ENCODE assay signal across 1 cellular context in the genomic region with DNA sequence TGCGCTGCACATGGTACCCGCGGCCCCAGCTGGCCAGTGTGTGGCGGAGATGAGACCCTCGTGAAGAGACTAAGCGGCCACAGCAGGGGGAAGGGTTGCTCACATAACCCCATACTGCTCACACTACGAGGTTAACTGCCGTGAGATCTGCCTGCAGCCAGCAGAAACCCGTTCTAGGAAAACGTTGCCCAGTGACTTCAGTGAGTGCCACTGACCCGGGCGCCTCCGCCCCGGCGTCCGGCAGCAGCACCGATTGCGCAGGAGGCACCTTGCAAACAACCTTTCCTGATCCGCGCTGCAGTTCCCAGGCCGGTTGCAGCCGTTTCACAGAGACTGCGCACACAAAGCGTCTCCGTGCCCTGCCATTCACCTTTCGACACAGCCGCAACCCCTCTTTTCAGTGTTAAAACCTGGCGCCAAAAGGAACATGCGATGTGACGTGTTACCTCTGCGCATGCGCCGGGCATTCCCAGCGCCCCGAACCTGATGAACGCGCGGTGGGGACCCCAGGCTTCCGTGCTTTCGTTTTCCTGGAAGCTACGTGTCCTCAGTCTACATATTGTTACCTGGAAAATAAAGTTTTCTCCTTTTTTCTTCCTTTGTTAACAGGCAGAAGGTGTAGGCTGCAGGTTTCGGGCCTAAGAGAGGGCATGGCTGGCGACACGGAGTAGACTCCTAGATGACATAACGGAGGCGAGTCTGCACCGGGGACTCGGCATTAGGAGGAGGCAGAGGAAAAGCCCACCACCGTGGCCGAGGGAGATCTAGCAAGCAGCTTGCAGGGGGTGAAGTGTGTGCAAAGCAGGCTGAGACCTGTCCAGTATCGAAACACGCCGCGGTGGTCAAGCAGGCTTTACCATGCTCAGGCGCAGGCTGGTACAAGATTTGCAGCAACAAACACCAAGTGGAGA.
TF ChIP-seq lines count a peak whose summit lies in the region.

No MANE protein-coding gene starts in this region.

TF ChIP-seq in HepG2, 621 proteins besides CTCF, POLR2A, EP300 and RAD21 (continued from another document and continues in another):
- TF ChIP-seq, protein P1, sequence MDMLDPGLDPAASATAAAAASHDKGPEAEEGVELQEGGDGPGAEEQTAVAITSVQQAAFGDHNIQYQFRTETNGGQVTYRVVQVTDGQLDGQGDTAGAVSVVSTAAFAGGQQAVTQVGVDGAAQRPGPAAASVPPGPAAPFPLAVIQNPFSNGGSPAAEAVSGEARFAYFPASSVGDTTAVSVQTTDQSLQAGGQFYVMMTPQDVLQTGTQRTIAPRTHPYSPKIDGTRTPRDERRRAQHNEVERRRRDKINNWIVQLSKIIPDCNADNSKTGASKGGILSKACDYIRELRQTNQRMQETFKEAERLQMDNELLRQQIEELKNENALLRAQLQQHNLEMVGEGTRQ (IDR thresholded peaks at IDR 0.05; ENCODE audit: low read depth, low read length), result no peak
- TF ChIP-seq, protein P1 (CRISPR knock-in tag; IDR thresholded peaks at IDR 0.05; ENCODE audit: borderline replicate concordance), result no peak
- no peak for TF ChIP-seq TBL1XR1 (IDR thresholded peaks at IDR 0.05; ENCODE audit: borderline replicate concordance, low read length, partially characterized antibody)
- TF ChIP-seq, protein P2, sequence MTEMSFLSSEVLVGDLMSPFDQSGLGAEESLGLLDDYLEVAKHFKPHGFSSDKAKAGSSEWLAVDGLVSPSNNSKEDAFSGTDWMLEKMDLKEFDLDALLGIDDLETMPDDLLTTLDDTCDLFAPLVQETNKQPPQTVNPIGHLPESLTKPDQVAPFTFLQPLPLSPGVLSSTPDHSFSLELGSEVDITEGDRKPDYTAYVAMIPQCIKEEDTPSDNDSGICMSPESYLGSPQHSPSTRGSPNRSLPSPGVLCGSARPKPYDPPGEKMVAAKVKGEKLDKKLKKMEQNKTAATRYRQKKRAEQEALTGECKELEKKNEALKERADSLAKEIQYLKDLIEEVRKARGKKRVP (CRISPR knock-in tag; IDR thresholded peaks at IDR 0.05), result peak in 1 of 2 experiments; percentile 40; a peak in 1 of 4 replicates
- no peak for TF ChIP-seq RARG (CRISPR knock-in tag; IDR thresholded peaks at IDR 0.05; ENCODE audit: low read depth)
- no peak for TF ChIP-seq DR1 (CRISPR knock-in tag; IDR thresholded peaks at IDR 0.05)
- TF ChIP-seq ZNF205 (CRISPR knock-in tag; IDR thresholded peaks at IDR 0.05), result no peak
- no peak for TF ChIP-seq SNAPC4 (CRISPR knock-in tag; IDR thresholded peaks at IDR 0.05)
- TF ChIP-seq ZNF225 (CRISPR knock-in tag; IDR thresholded peaks at IDR 0.05), result peak; percentile 52; the same call in 1 of the 2 replicates
- peak; percentile 43; the same call in 1 of the 2 replicates for TF ChIP-seq ZNF333 (CRISPR knock-in tag; IDR thresholded peaks at IDR 0.05; ENCODE audit: borderline replicate concordance)
- TF ChIP-seq ZNF552 (CRISPR knock-in tag; IDR thresholded peaks at IDR 0.05; ENCODE audit: borderline replicate concordance), result no peak
- TF ChIP-seq SMAD9 (CRISPR knock-in tag; IDR thresholded peaks at IDR 0.05), result no peak
- TF ChIP-seq CBX5 (CRISPR knock-in tag; IDR thresholded peaks at IDR 0.05; ENCODE audit: borderline replicate concordance), result peak; percentile 31; the same call in 1 of the 2 replicates
- no peak for TF ChIP-seq HDAC6 (IDR thresholded peaks at IDR 0.05; ENCODE audit: low read depth, low read length)
- no peak for TF ChIP-seq ZC3H4 (CRISPR knock-in tag; IDR thresholded peaks at IDR 0.05; ENCODE audit: borderline replicate concordance)
- TF ChIP-seq DPF2 (CRISPR knock-in tag; IDR thresholded peaks at IDR 0.05; ENCODE audit: borderline replicate concordance, low read depth), result no peak
- TF ChIP-seq CREBL2 (CRISPR knock-in tag; IDR thresholded peaks at IDR 0.05; ENCODE audit: borderline replicate concordance), result no peak
- no peak for TF ChIP-seq GABPA (IDR thresholded peaks at IDR 0.05; ENCODE audit: low read depth, low read length)
- TF ChIP-seq GABPA (CRISPR knock-in tag; IDR thresholded peaks at IDR 0.05; ENCODE audit: low read depth), result peak; percentile 40; the same call in 1 of the 2 replicates
- TF ChIP-seq ZBTB26 (CRISPR knock-in tag; IDR thresholded peaks at IDR 0.05; ENCODE audit: borderline replicate concordance), result peak; percentile 70; the same call in 1 of the 2 replicates
- 0 out of 2 replicates have a peak, but pooled peaks have one; percentile 19 for TF ChIP-seq ZNF335 (CRISPR knock-in tag; IDR thresholded peaks at IDR 0.05)
- TF ChIP-seq ZNF530 (CRISPR knock-in tag; IDR thresholded peaks at IDR 0.05; ENCODE audit: low read depth), result no peak
- no peak for TF ChIP-seq ZNF207 (IDR thresholded peaks at IDR 0.05; ENCODE audit: borderline replicate concordance)
- no peak for TF ChIP-seq GPBP1L1 (CRISPR knock-in tag; IDR thresholded peaks at IDR 0.05)
- peak; percentile 62; the same call in 1 of the 2 replicates for TF ChIP-seq DZIP1 (CRISPR knock-in tag; IDR thresholded peaks at IDR 0.05)
- TF ChIP-seq ZFP36L2 (CRISPR knock-in tag; IDR thresholded peaks at IDR 0.05), result no peak
- TF ChIP-seq ZBTB7B (CRISPR knock-in tag; IDR thresholded peaks at IDR 0.05), result 0 out of 2 replicates have a peak, but pooled peaks have one; percentile 10
- no peak for TF ChIP-seq ZNF20 (CRISPR knock-in tag; IDR thresholded peaks at IDR 0.05)
- no peak; the same call in 1 of the 2 replicates for TF ChIP-seq AKAP8 (CRISPR knock-in tag; IDR thresholded peaks at IDR 0.05)
- TF ChIP-seq ZNF773 (CRISPR knock-in tag; IDR thresholded peaks at IDR 0.05; ENCODE audit: borderline replicate concordance), result no peak
- TF ChIP-seq NFYC (CRISPR knock-in tag; IDR thresholded peaks at IDR 0.05), result 0 out of 2 replicates have a peak, but pooled peaks have one; percentile 35
- peak; percentile 31; the same call in 1 of the 2 replicates for TF ChIP-seq TMF1 (CRISPR knock-in tag; IDR thresholded peaks at IDR 0.05; ENCODE audit: low read depth)
- no peak for TF ChIP-seq ZNF607 (CRISPR knock-in tag; IDR thresholded peaks at IDR 0.05; ENCODE audit: borderline replicate concordance)
- TF ChIP-seq BRCA1 (CRISPR knock-in tag; IDR thresholded peaks at IDR 0.05), result 0 out of 2 replicates have a peak, but pooled peaks have one; percentile 72
- TF ChIP-seq PRDM4 (CRISPR knock-in tag; IDR thresholded peaks at IDR 0.05; ENCODE audit: borderline replicate concordance), result no peak
- peak; percentile 75; the same call in 1 of the 2 replicates for TF ChIP-seq TGIF2 (CRISPR knock-in tag; IDR thresholded peaks at IDR 0.05)
- no peak for TF ChIP-seq CENPBD1 (CRISPR knock-in tag; IDR thresholded peaks at IDR 0.05; ENCODE audit: borderline replicate concordance, low read depth)
- 0 out of 2 replicates have a peak, but pooled peaks have one; percentile 40 for TF ChIP-seq ISL2 (CRISPR knock-in tag; IDR thresholded peaks at IDR 0.05)
- no peak for TF ChIP-seq SALL2 (CRISPR knock-in tag; IDR thresholded peaks at IDR 0.05)
- peak; percentile 43; the same call in 1 of the 2 replicates for TF ChIP-seq GLI4 (CRISPR knock-in tag; IDR thresholded peaks at IDR 0.05; ENCODE audit: borderline replicate concordance)
- TF ChIP-seq NCOA2 (CRISPR knock-in tag; IDR thresholded peaks at IDR 0.05), result peak; percentile 15; the same call in 1 of the 2 replicates
